ENCODE assay signal across 9 cellular contexts in genomic region chr14:68806526-68807147, GRCh38. TPM values are rescaled to one million over a fixed set of nuclear protein-coding genes. Genes with fewer than 3 reads are reported as not detected.
DNase-seq lines count a peak whose midpoint lies in the region; ATAC-seq and TF ChIP-seq lines count a peak whose summit lies in the region.
"Had no signal": no experiment of that assay in that cellular context is flagged by ENCODE, and none has a peak within 500 bp of the region (broad histone marks: within the 10 kb centered on the region; RNA-seq: fewer than 3 reads in every experiment).

No MANE protein-coding gene starts in this region.

- peak overlapping the region; percentile 81 for H3K27ac ChIP-seq in upper lobe of right lung

- no peaks in the 10 kb centered on the region for H3K36me3 ChIP-seq in mucosa of descending colon (ENCODE audit: low read depth)
- H3K36me3 ChIP-seq in upper lobe of right lung: no peaks in the 10 kb centered on the region

- H3K36me3 Mint-ChIP-seq in brain: peaks cover 34% of the 10 kb centered on the region

- no peaks in the 10 kb centered on the region for H3K27me3 Mint-ChIP-seq in brain

- H3K4me1 ChIP-seq in mucosa of descending colon (ENCODE audit: low read depth) (peaks cover 17% of the 10 kb centered on the region), upper lobe of right lung (peaks cover 39% of the 10 kb centered on the region)

- peaks cover 36% of the 10 kb centered on the region for H3K4me1 Mint-ChIP-seq in brain

- H3K9me3 Mint-ChIP-seq in brain: peaks cover 15 to 43% (median 32%) of the 10 kb centered on the region in 5 experiments

- H3K9me3 ChIP-seq in mucosa of descending colon: peaks cover 3% of the 10 kb centered on the region
- H3K9me3 ChIP-seq in upper lobe of right lung: no peaks in the 10 kb centered on the region

- peak overlapping the region in 2 of 5 experiments; percentile 9 to 42 for H3K4me3 Mint-ChIP-seq in brain
- H3K4me3 Mint-ChIP-seq: activated T-cell treated with anti-CD3 and anti-CD28 coated beads, Interleukin-2, amount 50 U/mL, for 4 hours had no signal

- H3K27me3 ChIP-seq in upper lobe of right lung: no peaks in the 10 kb centered on the region

- H3K4me3 ChIP-seq in mucosa of descending colon (no peak overlapping the region), upper lobe of right lung (no peak overlapping the region)

- intact Hi-C loops in mucosa of descending colon (cut with DNase I, micrococcal nuclease) (no loop called here), upper lobe of right lung (cut with DNase I) (no loop called here)

- peak overlapping the region in 4 of 5 experiments; percentile 38 to 93 (median 79) for H3K27ac Mint-ChIP-seq in brain

- no peak for TF ChIP-seq CTCF in brain (conservative IDR thresholded peaks at IDR 0.05)
- no peak for TF ChIP-seq CTCF in mucosa of descending colon (IDR thresholded peaks at IDR 0.05)
- TF ChIP-seq CTCF in upper lobe of right lung (IDR thresholded peaks at IDR 0.05): no peak

- ATAC-seq in activated CD4-positive, CD25-positive, alpha-beta regulatory T cell treated with anti-CD3 and anti-CD28 coated beads, Interleukin-2, amount 50 U/mL, for 24 hours: peak; percentile 18 to 27
- peak; percentile 77 for ATAC-seq in mucosa of descending colon
- peak; percentile 17 for ATAC-seq in upper lobe of right lung
- no peak for ATAC-seq in GM21381 (IDR thresholded peaks at IDR 0.05; ENCODE audit: unreplicated experiment)
- ATAC-seq in GM21447 (IDR thresholded peaks at IDR 0.05; ENCODE audit: unreplicated experiment): no peak
- no peak for ATAC-seq in GM21576 (IDR thresholded peaks at IDR 0.05; ENCODE audit: unreplicated experiment)

- DNase-seq in activated CD4-positive, CD25-positive, alpha-beta regulatory T cell treated with anti-CD3 and anti-CD28 coated beads, Interleukin-2, amount 50 U/mL, for 72 hours: no peak
- DNase-seq in mucosa of descending colon (peak in 2 of 3 donors; percentile 22 to 39), upper lobe of right lung (no peak)
- DNase-seq: activated T-cell treated with anti-CD3 and anti-CD28 coated beads, Interleukin-2, amount 50 U/mL, for 4 hours had no signal

RNA-seq across cellular contexts. Expression of gene ZFP36L1, which starts 13.8 kb away (rescaled TPM):
- polyA plus RNA-seq in brain (ENCODE audit: insufficient read depth, low read depth, low replicate concordance): 104 TPM
- total RNA-seq in mucosa of descending colon (100 to 1,000 TPM in 2 of 3 donors, 10 to 100 TPM in 1; 79.8 to 472 (median 103) TPM), upper lobe of right lung (187 TPM)

Comparison
In these comparisons a context has a peak if more than half of its experiments do, and no peak if none do; other contexts are left out.
1. ATAC-seq: peak in activated CD4-positive, CD25-positive, alpha-beta regulatory T cell treated with anti-CD3 and anti-CD28 coated beads, Interleukin-2, amount 50 U/mL, for 24 hours (2 of 2), mucosa of descending colon (single experiment) and upper lobe of right lung (single experiment); none in GM21381 (single experiment), GM21447 (single experiment) and GM21576 (single experiment).
2. DNase-seq: peak in mucosa of descending colon (2 of 3); none in activated CD4-positive, CD25-positive, alpha-beta regulatory T cell treated with anti-CD3 and anti-CD28 coated beads, Interleukin-2, amount 50 U/mL, for 72 hours (single experiment) and upper lobe of right lung (single experiment).